ENCODE assay signal across 8 cellular contexts in the genomic region with DNA sequence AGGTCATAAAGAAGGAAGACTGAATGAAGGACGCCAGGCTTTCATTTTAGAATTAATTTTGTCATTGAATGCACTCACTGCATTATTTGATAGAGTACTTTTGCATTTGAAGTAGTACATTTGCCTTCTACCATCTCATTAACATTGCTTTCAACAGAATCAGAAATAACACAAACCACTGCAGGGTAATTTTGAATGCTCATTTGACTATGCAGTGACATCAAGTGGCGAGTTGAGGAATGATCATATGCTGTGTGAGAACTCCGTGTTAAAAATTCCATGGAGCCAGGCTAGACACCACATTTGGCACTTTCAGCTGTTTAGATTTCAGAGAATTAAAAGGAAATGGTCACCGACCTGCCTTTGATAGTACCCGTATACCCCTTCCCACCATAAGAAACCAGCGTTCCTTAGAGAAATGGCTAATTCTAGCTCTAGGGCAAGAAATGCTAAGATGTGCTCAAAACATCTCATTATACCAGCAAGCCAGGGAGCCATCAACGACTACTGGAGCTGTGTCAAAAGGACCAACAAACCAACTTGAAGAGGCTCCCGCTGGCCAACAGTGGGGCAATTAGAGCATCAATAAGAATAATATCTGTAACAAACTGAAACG. TPM values are rescaled to one million over a fixed set of nuclear protein-coding genes. Genes with fewer than 3 reads are reported as not detected.
A peak's percentile ranks its signal among the peaks of the same experiment; 100 is the strongest.
DNase-seq lines count a peak whose midpoint lies in the region; ATAC-seq and TF ChIP-seq lines count a peak whose summit lies in the region.

No MANE protein-coding gene starts in this region.

- peaks cover 7% of the 10 kb centered on the region for H3K4me1 ChIP-seq in lower lobe of right lung

- H3K4me3 Mint-ChIP-seq in activated naive CD4-positive, alpha-beta T cell treated with anti-CD3 and anti-CD28 coated beads for 36 hours: no peak overlapping the region
- no peak overlapping the region for H3K4me3 Mint-ChIP-seq in activated naive CD8-positive, alpha-beta T cell treated with anti-CD3 and anti-CD28 coated beads, Interleukin-2, amount 50 U/mL, for 24 hours
- no peak overlapping the region for H3K4me3 Mint-ChIP-seq in activated T-cell treated with anti-CD3 and anti-CD28 coated beads, Interleukin-2, amount 50 U/mL, for 24 hours

- H3K27ac Mint-ChIP-seq in activated naive CD4-positive, alpha-beta T cell treated with anti-CD3 and anti-CD28 coated beads for 36 hours: no peak overlapping the region
- no peak overlapping the region for H3K27ac Mint-ChIP-seq in activated naive CD8-positive, alpha-beta T cell treated with anti-CD3 and anti-CD28 coated beads, Interleukin-2, amount 50 U/mL, for 24 hours
- no peak overlapping the region for H3K27ac Mint-ChIP-seq in activated T-cell treated with anti-CD3 and anti-CD28 coated beads, Interleukin-2, amount 50 U/mL, for 24 hours

- H3K9me3 ChIP-seq in lower lobe of right lung: no peaks in the 10 kb centered on the region

- intact Hi-C loops in activated naive CD4-positive, alpha-beta T cell treated with anti-CD3 and anti-CD28 coated beads for 36 hours (cut with micrococcal nuclease): loop anchor here (1.0 kb wide), 3 partner anchors 67 to 195 kb away; no protein-coding TSS in a partner anchor
- intact Hi-C loops in lower lobe of right lung (cut with DNase I): no loop called here

- H3K27me3 ChIP-seq in lower lobe of right lung (ENCODE audit: low read depth): no peaks in the 10 kb centered on the region

- no peaks in the 10 kb centered on the region for H3K4me1 Mint-ChIP-seq in activated naive CD4-positive, alpha-beta T cell treated with anti-CD3 and anti-CD28 coated beads for 36 hours (ENCODE audit: low read depth)
- no peaks in the 10 kb centered on the region for H3K4me1 Mint-ChIP-seq in activated naive CD8-positive, alpha-beta T cell treated with anti-CD3 and anti-CD28 coated beads, Interleukin-2, amount 50 U/mL, for 24 hours
- H3K4me1 Mint-ChIP-seq in activated T-cell treated with anti-CD3 and anti-CD28 coated beads, Interleukin-2, amount 50 U/mL, for 24 hours (ENCODE audit: low read depth): no peaks in the 10 kb centered on the region

- peaks cover 5% of the 10 kb centered on the region for H3K36me3 Mint-ChIP-seq in activated naive CD4-positive, alpha-beta T cell treated with anti-CD3 and anti-CD28 coated beads for 36 hours (ENCODE audit: low read depth)
- peaks cover 7% of the 10 kb centered on the region for H3K36me3 Mint-ChIP-seq in activated naive CD8-positive, alpha-beta T cell treated with anti-CD3 and anti-CD28 coated beads, Interleukin-2, amount 50 U/mL, for 24 hours (ENCODE audit: low read depth)
- peaks cover 28% of the 10 kb centered on the region for H3K36me3 Mint-ChIP-seq in activated T-cell treated with anti-CD3 and anti-CD28 coated beads, Interleukin-2, amount 50 U/mL, for 24 hours (ENCODE audit: low read depth)

- no peaks in the 10 kb centered on the region for H3K9me3 Mint-ChIP-seq in activated naive CD4-positive, alpha-beta T cell treated with anti-CD3 and anti-CD28 coated beads for 36 hours
- H3K9me3 Mint-ChIP-seq in activated naive CD8-positive, alpha-beta T cell treated with anti-CD3 and anti-CD28 coated beads, Interleukin-2, amount 50 U/mL, for 24 hours: no peaks in the 10 kb centered on the region
- no peaks in the 10 kb centered on the region for H3K9me3 Mint-ChIP-seq in activated T-cell treated with anti-CD3 and anti-CD28 coated beads, Interleukin-2, amount 50 U/mL, for 24 hours

- peak; percentile 38 for DNase-seq in activated naive CD4-positive, alpha-beta T cell treated with anti-CD3 and anti-CD28 coated beads for 36 hours
- DNase-seq in activated naive CD4-positive, alpha-beta T cell treated with anti-CD3 and anti-CD28 coated beads, Interleukin-2, amount 50 U/mL, for 16 hours: no peak
- DNase-seq in NCI-H526 treated with DMSO at 0.1 percent for 48 hours (lab: John Stamatoyannopoulos, UW) (peak; percentile 44), coronary artery (ENCODE audit: low spot score) (no peak), lower lobe of right lung (no peak)
- DNase-seq in activated CD4-positive, CD25-positive, alpha-beta regulatory T cell treated with anti-CD3 and anti-CD28 coated beads, Interleukin-2, amount 50 U/mL, for 72 hours: no peak
- DNase-seq in activated naive CD8-positive, alpha-beta T cell treated with anti-CD3 and anti-CD28 coated beads, Interleukin-2, amount 50 U/mL, for 24 hours: no peak
- DNase-seq in activated T-cell treated with anti-CD3 and anti-CD28 coated beads, Interleukin-2, amount 50 U/mL, for 24 hours: no peak

- peaks cover 90% of the 10 kb centered on the region for H3K36me3 ChIP-seq in lower lobe of right lung

- H3K27ac ChIP-seq in coronary artery (peak overlapping the region in 1 of 2 donors; percentile 42), lower lobe of right lung (no peak overlapping the region)

- H3K4me3 ChIP-seq in coronary artery (no peak overlapping the region), lower lobe of right lung (no peak overlapping the region)

- peak; percentile 60 to 71 for ATAC-seq in lower lobe of right lung
- ATAC-seq in activated naive CD8-positive, alpha-beta T cell treated with anti-CD3 and anti-CD28 coated beads, Interleukin-2, amount 50 U/mL, for 24 hours: no peak

- no peaks in the 10 kb centered on the region for H3K27me3 Mint-ChIP-seq in activated naive CD4-positive, alpha-beta T cell treated with anti-CD3 and anti-CD28 coated beads for 36 hours (ENCODE audit: low read depth)
- H3K27me3 Mint-ChIP-seq in activated naive CD8-positive, alpha-beta T cell treated with anti-CD3 and anti-CD28 coated beads, Interleukin-2, amount 50 U/mL, for 24 hours: no peaks in the 10 kb centered on the region
- H3K27me3 Mint-ChIP-seq in activated T-cell treated with anti-CD3 and anti-CD28 coated beads, Interleukin-2, amount 50 U/mL, for 24 hours: no peaks in the 10 kb centered on the region

- TF ChIP-seq CTCF in coronary artery (IDR thresholded peaks at IDR 0.05): peak; percentile 30
- peak; percentile 57 for TF ChIP-seq CTCF in lower lobe of right lung (IDR thresholded peaks at IDR 0.05)

- CTCF ChIA-PET in activated naive CD4-positive, alpha-beta T cell treated with anti-CD3 and anti-CD28 coated beads for 36 hours (lab: Charles Lee): interaction anchor here (0.7 to 4.2 kb wide), 9 partner anchors 9 to 228 kb away, joined by 3 to 26 read pairs (median 4); no protein-coding TSS in a partner anchor

RNA-seq across cellular contexts. Expression of gene HEBP1, which starts 16.5 kb away (rescaled TPM):
- total RNA-seq in activated naive CD4-positive, alpha-beta T cell treated with anti-CD3 and anti-CD28 coated beads for 36 hours: 10 to 100 TPM; 28.7 to 32.3 TPM
- 72.7 TPM for total RNA-seq in lower lobe of right lung

RNA-seq across cellular contexts. Expression of gene GPRC5D, which starts 31.6 kb away (rescaled TPM):
- not detected for total RNA-seq in activated naive CD4-positive, alpha-beta T cell treated with anti-CD3 and anti-CD28 coated beads for 36 hours
- not detected for total RNA-seq in lower lobe of right lung

Comparison
In these comparisons a context has a peak if more than half of its experiments do, and no peak if none do; other contexts are left out.
1. DNase-seq: peak in activated naive CD4-positive, alpha-beta T cell treated with anti-CD3 and anti-CD28 coated beads for 36 hours (single experiment) and NCI-H526 treated with DMSO at 0.1 percent for 48 hours (single experiment); none in activated naive CD4-positive, alpha-beta T cell treated with anti-CD3 and anti-CD28 coated beads, Interleukin-2, amount 50 U/mL, for 16 hours (single experiment), coronary artery (single experiment), lower lobe of right lung (single experiment), activated CD4-positive, CD25-positive, alpha-beta regulatory T cell treated with anti-CD3 and anti-CD28 coated beads, Interleukin-2, amount 50 U/mL, for 72 hours (single experiment), activated naive CD8-positive, alpha-beta T cell treated with anti-CD3 and anti-CD28 coated beads, Interleukin-2, amount 50 U/mL, for 24 hours (single experiment) and activated T-cell treated with anti-CD3 and anti-CD28 coated beads, Interleukin-2, amount 50 U/mL, for 24 hours (single experiment).